ENCODE assay signal across 17 cellular contexts in genomic region chr4:180734753-180735432, GRCh38.
A peak's percentile ranks its signal among the peaks of the same experiment; 100 is the strongest.
DNase-seq lines count a peak whose midpoint lies in the region; ATAC-seq and TF ChIP-seq lines count a peak whose summit lies in the region.
"Had no signal": no experiment of that assay in that cellular context is flagged by ENCODE, and none has a peak within 500 bp of the region (broad histone marks: within the 10 kb centered on the region; RNA-seq: fewer than 3 reads in every experiment).

No MANE protein-coding gene starts in this region.

- no peak overlapping the region for H2AFZ ChIP-seq in OCI-LY1 (ENCODE audit: low read length)
- no peak overlapping the region for H2AFZ ChIP-seq in SU-DHL-6 (ENCODE audit: low read depth, low read length, severe bottlenecking)
- H2AFZ ChIP-seq: GM23338 had no signal

- H3K4me3 ChIP-seq in OCI-LY1 (ENCODE audit: low read depth, low read length, poor library complexity, severe bottlenecking): peak overlapping the region; percentile 37
- no peak overlapping the region for H3K4me3 ChIP-seq in SU-DHL-6 (ENCODE audit: insufficient read depth, low read length, poor library complexity, severe bottlenecking)
- H3K4me3 ChIP-seq: BLaER1, GM23338 had no signal

- H3K9me3 ChIP-seq in OCI-LY1 (ENCODE audit: low read length) (peaks cover 9% of the 10 kb centered on the region), SU-DHL-6 (ENCODE audit: insufficient read depth, low read length) (no peaks in the 10 kb centered on the region)

- H3K9ac ChIP-seq in OCI-LY1 (ENCODE audit: low read length) (peak overlapping the region; percentile 54), SU-DHL-6 (ENCODE audit: low read length) (no peak overlapping the region)
- H3K9ac ChIP-seq: BLaER1 had no signal

- H3F3A ChIP-seq in OCI-LY1 (ENCODE audit: insufficient read depth, low read length) (0 out of 2 replicates have a peak, but pooled peaks cover 5% of the 10 kb centered on the region), SU-DHL-6 (ENCODE audit: insufficient read depth) (no peaks in the 10 kb centered on the region)

- peak; percentile 50 for DNase-seq in NAMALWA (ENCODE audit: low spot score)
- DNase-seq in activated effector memory CD4-positive, alpha-beta T cell treated with Interleukin-2 at 50 U/mL for 16 hours: no peak
- DNase-seq in G401 (ENCODE audit: low spot score): no peak
- DNase-seq: CD4-positive, alpha-beta T cell; CD8-positive, alpha-beta memory T cell; DMS 273 treated with DMSO at 0.1 percent for 48 hours; DMS79; EL; GF-D8; H9 had no signal

- no peaks in the 10 kb centered on the region for H3K79me2 ChIP-seq in OCI-LY1 (ENCODE audit: insufficient read depth, low read length)
- no peaks in the 10 kb centered on the region for H3K79me2 ChIP-seq in SU-DHL-6 (ENCODE audit: insufficient read depth, low read length)

- peak overlapping the region; percentile 53 for H3K4me2 ChIP-seq in OCI-LY1 (ENCODE audit: low read length)
- peak overlapping the region; percentile 44 for H3K4me2 ChIP-seq in SU-DHL-6 (ENCODE audit: low read depth, low read length, poor library complexity, severe bottlenecking)
- H3K4me2 ChIP-seq: BLaER1, GM23338 had no signal

- in situ Hi-C loops in G401 (cut with HindIII; ENCODE audit: low sequenced_read_pairs): no loop called here

- TF ChIP-seq CTCF in OCI-LY1 (IDR thresholded peaks at IDR 0.05; ENCODE audit: low read length): no peak
- no peak for TF ChIP-seq CTCF in SU-DHL-6 (IDR thresholded peaks at IDR 0.05; ENCODE audit: insufficient read depth, low read length, poor library complexity, severe bottlenecking)

- H3K36me3 ChIP-seq in OCI-LY1 (ENCODE audit: insufficient read depth, low read length) (peaks cover 8% of the 10 kb centered on the region; the same call in 1 of the 2 replicates), SU-DHL-6 (ENCODE audit: low read length) (no peaks in the 10 kb centered on the region)
- H3K36me3 ChIP-seq: BLaER1 had no signal

- H3K4me1 ChIP-seq in OCI-LY1 (ENCODE audit: insufficient read depth, low read length, severe bottlenecking): peaks cover 45% of the 10 kb centered on the region
- H3K4me1 ChIP-seq: BLaER1 had no signal

- H3K9me2 ChIP-seq in OCI-LY1 (ENCODE audit: low read depth, low read length) (no peaks in the 10 kb centered on the region), SU-DHL-6 (replicated peaks; ENCODE audit: insufficient read depth, low read length) (no peaks in the 10 kb centered on the region)

- no peaks in the 10 kb centered on the region for H4K20me1 ChIP-seq in OCI-LY1 (ENCODE audit: insufficient read depth, low read length)
- H4K20me1 ChIP-seq in SU-DHL-6 (ENCODE audit: low read depth, low read length): no peaks in the 10 kb centered on the region
- H4K20me1 ChIP-seq: BLaER1 had no signal

- ATAC-seq in GM19351 (IDR thresholded peaks at IDR 0.05; ENCODE audit: unreplicated experiment): no peak
- ATAC-seq: GM23338, HCT116 had no signal

- H3K27ac ChIP-seq in OCI-LY1 (ENCODE audit: low read depth, low read length, poor library complexity, severe bottlenecking) (peak overlapping the region; percentile 96), SU-DHL-6 (ENCODE audit: low read depth, low read length) (peak overlapping the region; percentile 81)
- H3K27ac ChIP-seq: BLaER1, C4-2B had no signal

- H3K27me3 ChIP-seq in OCI-LY1 (ENCODE audit: insufficient read depth, low read length) (no peaks in the 10 kb centered on the region), SU-DHL-6 (ENCODE audit: low read length) (no peaks in the 10 kb centered on the region)
- H3K27me3 ChIP-seq: BLaER1 had no signal
